Comparison of ENCODE assay signal across 1 cellular context in genomic region chr10:93498196-93498595, GRCh38.
TF ChIP-seq lines count a peak whose summit lies in the region.

No MANE protein-coding gene starts in this region.

TF ChIP-seq in IMR-90, 13 proteins besides CTCF, POLR2A, EP300 and RAD21 (continued from another document):
- TF ChIP-seq SMC3 (IDR thresholded peaks at IDR 0.05; ENCODE audit: low read depth, low read length) (no peak), CHD1 (IDR thresholded peaks at IDR 0.05; ENCODE audit: low read depth, low read length) (no peak), MAZ (IDR thresholded peaks at IDR 0.05; ENCODE audit: borderline replicate concordance, low read depth, low read length) (no peak), USF2 (IDR thresholded peaks at IDR 0.05; ENCODE audit: low read depth, low read length) (no peak), FOS (IDR thresholded peaks at IDR 0.05; ENCODE audit: low read depth, low read length) (no peak), RCOR1 (IDR thresholded peaks at IDR 0.05; ENCODE audit: insufficient replicate concordance, low read length) (no peak)
